24 cellular contexts compared by ENCODE assay signal in the genomic region with DNA sequence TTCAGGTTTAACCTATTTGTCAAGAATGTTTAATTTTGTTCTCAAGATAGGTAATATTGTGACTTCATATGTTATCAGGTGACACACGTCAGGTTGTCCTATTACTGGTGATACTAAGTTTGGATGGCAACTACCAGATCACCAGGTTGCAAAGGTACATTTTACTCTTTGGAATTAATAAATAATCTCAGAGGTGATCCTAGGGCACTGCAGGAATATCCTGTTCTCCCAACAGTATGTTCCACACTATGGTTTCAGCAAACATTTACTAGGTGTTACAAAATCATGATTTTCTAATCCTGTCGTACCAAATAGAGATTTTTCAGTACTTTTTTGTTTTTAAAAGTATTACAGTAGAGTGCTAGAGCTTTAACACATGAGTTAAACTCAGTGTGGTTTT.
"Had no signal": no experiment of that assay in that cellular context is flagged by ENCODE, and none has a peak within 500 bp of the region (broad histone marks: within the 10 kb centered on the region; RNA-seq: fewer than 3 reads in every experiment).

No MANE protein-coding gene starts in this region.

- H3K4me1 ChIP-seq: colonic mucosa, gastrocnemius medialis, left ventricle myocardium inferior, lower lobe of right lung had no signal

- H3K4me3 ChIP-seq: colonic mucosa, esophagus squamous epithelium, gastrocnemius medialis, heart right ventricle, left ventricle myocardium inferior, lower lobe of right lung, mucosa of descending colon had no signal

- DNase-seq: colonic mucosa; cortex of kidney; effector CD8-positive, alpha-beta T cell; effector memory CD8-positive, alpha-beta T cell; endodermal cell; erythroblast; esophagus squamous epithelium; foreskin fibroblast; foreskin melanocyte; gastrocnemius medialis; glutamatergic neuron; head of caudate nucleus; heart right ventricle; hippocampal formation; left cardiac atrium; left ventricle myocardium inferior; lower lobe of right lung; mesenchymal stem cell; mucosa of descending colon; naive B cell had no signal

- H3K9me3 ChIP-seq: colonic mucosa, gastrocnemius medialis, heart right ventricle, left ventricle myocardium inferior, lower lobe of right lung, mucosa of descending colon had no signal

- H3K27ac ChIP-seq: colonic mucosa, epithelial cell of prostate, esophagus squamous epithelium, gastrocnemius medialis, heart right ventricle, left ventricle myocardium inferior, lower lobe of right lung had no signal

- H3K36me3 ChIP-seq: colonic mucosa, esophagus squamous epithelium, gastrocnemius medialis, heart right ventricle, left ventricle myocardium inferior, lower lobe of right lung had no signal

- ATAC-seq: effector memory CD8-positive, alpha-beta T cell; gastrocnemius medialis; heart right ventricle; left cardiac atrium; lower lobe of right lung; mucosa of descending colon had no signal

- H3K27me3 ChIP-seq: colonic mucosa, esophagus squamous epithelium, gastrocnemius medialis, heart right ventricle had no signal

- FAIRE-seq: endometrium, islet of Langerhans, keratinocyte had no signal
